8 cellular contexts compared by ENCODE assay signal in the genomic region with DNA sequence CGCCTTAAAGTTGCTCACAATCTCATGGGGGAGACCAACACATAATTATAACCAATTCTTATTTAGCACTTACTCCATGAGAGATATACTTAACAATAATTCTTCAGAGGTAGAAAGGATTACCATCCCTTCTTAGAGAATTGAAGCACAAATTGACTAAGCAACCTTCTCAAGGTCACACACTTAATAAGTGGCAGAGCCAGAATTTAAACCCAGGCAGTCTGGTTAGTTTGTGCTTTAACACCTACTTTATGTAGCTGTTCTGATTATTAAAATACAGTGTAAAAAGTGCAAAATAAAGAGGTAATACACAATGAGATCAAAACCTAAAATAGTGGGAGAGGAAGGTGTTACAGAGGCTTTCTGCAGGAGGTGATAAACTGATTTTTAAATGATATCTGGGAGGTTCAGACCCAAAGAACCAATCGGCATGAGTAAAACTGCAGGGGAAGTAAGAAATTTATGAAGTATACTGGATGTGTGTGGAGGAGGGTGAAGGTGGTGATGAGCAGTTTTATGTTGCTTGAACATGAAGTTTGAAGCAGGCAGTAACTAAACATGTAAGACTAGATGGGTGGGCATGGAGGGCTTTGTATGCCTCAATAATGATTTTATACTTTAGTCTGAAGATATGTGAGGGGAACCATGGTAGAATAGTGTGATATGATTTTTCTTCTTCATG. TPM values are rescaled to one million over a fixed set of nuclear protein-coding genes. Genes with fewer than 3 reads are reported as not detected.
A peak's percentile ranks its signal among the peaks of the same experiment; 100 is the strongest.
DNase-seq lines count a peak whose midpoint lies in the region; ATAC-seq, FAIRE-seq and TF ChIP-seq lines count a peak whose summit lies in the region.

No MANE protein-coding gene starts in this region.

- FAIRE-seq in kidney (lab: Jason Lieb, UNC) = no peak

- TF ChIP-seq CTCF in SU-DHL-6 (IDR thresholded peaks at IDR 0.05; ENCODE audit: insufficient read depth, low read length, poor library complexity, severe bottlenecking) (no peak), esophagus squamous epithelium (IDR thresholded peaks at IDR 0.05) (no peak), kidney (IDR thresholded peaks at IDR 0.05; ENCODE audit: borderline replicate concordance, extremely low read depth, insufficient read depth) (no peak), glutamatergic neuron (IDR thresholded peaks at IDR 0.05; ENCODE audit: partially characterized antibody, unreplicated experiment) (no peak)

- no peaks in the 10 kb centered on the region for H3K36me3 Mint-ChIP-seq in activated T-cell treated with anti-CD3 and anti-CD28 coated beads, Interleukin-2, amount 50 U/mL, for 4 hours (ENCODE audit: insufficient read depth)
- H3K36me3 Mint-ChIP-seq in glutamatergic neuron (ENCODE audit: unreplicated experiment) = no peaks in the 10 kb centered on the region

- no peak for TF ChIP-seq POLR2A in esophagus squamous epithelium (IDR thresholded peaks at IDR 0.05)

- H3K9me3 ChIP-seq in SU-DHL-6 (ENCODE audit: insufficient read depth, low read length) (no peaks in the 10 kb centered on the region), esophagus squamous epithelium (no peaks in the 10 kb centered on the region), thymus (ENCODE audit: control insufficient read depth) (no peaks in the 10 kb centered on the region), kidney (ENCODE audit: control insufficient read depth in 1 of 2, low read length in 2 of 2) (no peaks in the 10 kb centered on the region)

- peaks cover 100% of the 10 kb centered on the region for H3K79me2 ChIP-seq in SU-DHL-6 (ENCODE audit: insufficient read depth, low read length)

- peak overlapping the region; percentile 49 for H3K4me3 Mint-ChIP-seq in activated T-cell treated with anti-CD3 and anti-CD28 coated beads, Interleukin-2, amount 50 U/mL, for 4 hours
- no peak overlapping the region for H3K4me3 Mint-ChIP-seq in glutamatergic neuron (ENCODE audit: unreplicated experiment)

- peaks cover 32 to 98% (median 41%) of the 10 kb centered on the region in 3 donors for H3K4me1 ChIP-seq in esophagus squamous epithelium
- H3K4me1 ChIP-seq in thymus (ENCODE audit: control insufficient read depth, insufficient read depth, low read length) = peaks cover 7% of the 10 kb centered on the region
- H3K4me1 ChIP-seq in kidney (ENCODE audit: control insufficient read depth in 1 of 2, insufficient read depth in 1 of 2, low read depth in 1 of 2, low read length in 2 of 2) = peaks cover 5 to 10% of the 10 kb centered on the region in 2 donors

- 51 to 57% methylated on average over 2 of the region's 2 CpGs for WGBS in esophagus squamous epithelium, 2 donors
- WGBS in thymus = 64% methylated on average over 2 of the region's 2 CpGs

- ATAC-seq in activated T-cell treated with anti-CD3 and anti-CD28 coated beads, Interleukin-2, amount 50 U/mL, for 4 hours = no peak
- no peak for ATAC-seq in HG03097 (IDR thresholded peaks at IDR 0.05; ENCODE audit: low FRiP score, unreplicated experiment)

- no peak for DNase-seq in activated T-cell treated with anti-CD3 and anti-CD28 coated beads, Interleukin-2, amount 50 U/mL, for 4 hours
- no peak for DNase-seq in activated T-cell treated with anti-CD3 and anti-CD28 coated beads, Interleukin-2, amount 50 U/mL, for 48 hours
- DNase-seq in esophagus squamous epithelium (lab: John Stamatoyannopoulos, UW) = no peak
- DNase-seq in kidney = no peak
- DNase-seq in glutamatergic neuron = no peak

- no peaks in the 10 kb centered on the region for H3K27me3 Mint-ChIP-seq in activated T-cell treated with anti-CD3 and anti-CD28 coated beads, Interleukin-2, amount 50 U/mL, for 4 hours (ENCODE audit: low read depth)
- peaks cover 5% of the 10 kb centered on the region for H3K27me3 Mint-ChIP-seq in glutamatergic neuron (ENCODE audit: unreplicated experiment)

- H3K36me3 ChIP-seq in SU-DHL-6 (ENCODE audit: low read length) (peaks cover 15% of the 10 kb centered on the region), esophagus squamous epithelium (no peaks in the 10 kb centered on the region), thymus (ENCODE audit: control insufficient read depth, insufficient read depth) (no peaks in the 10 kb centered on the region), kidney (ENCODE audit: control insufficient read depth in 1 of 2, insufficient read depth in 2 of 2, low read length in 2 of 2) (no peaks in the 10 kb centered on the region)

- no peak overlapping the region for H3K27ac Mint-ChIP-seq in glutamatergic neuron (ENCODE audit: unreplicated experiment)

- no peak overlapping the region for H2AFZ ChIP-seq in SU-DHL-6 (ENCODE audit: low read depth, low read length, severe bottlenecking)

- intact Hi-C loops in esophagus squamous epithelium (cut with DNase I) (no loop called here), kidney (cut with DNase I) (no loop called here)

- H3K9me2 ChIP-seq in SU-DHL-6 (replicated peaks; ENCODE audit: insufficient read depth, low read length) = no peaks in the 10 kb centered on the region

- H3K9me3 Mint-ChIP-seq in activated T-cell treated with anti-CD3 and anti-CD28 coated beads, Interleukin-2, amount 50 U/mL, for 4 hours = no peaks in the 10 kb centered on the region
- peaks cover 6% of the 10 kb centered on the region for H3K9me3 Mint-ChIP-seq in glutamatergic neuron (ENCODE audit: unreplicated experiment)

- peaks cover 44% of the 10 kb centered on the region for H3F3A ChIP-seq in SU-DHL-6 (ENCODE audit: insufficient read depth)

- H3K27ac ChIP-seq in SU-DHL-6 (ENCODE audit: low read depth, low read length) (peak overlapping the region; percentile 99), esophagus squamous epithelium (peak overlapping the region; percentile 28 to 69 (median 51)), thymus (ENCODE audit: low read depth) (peak overlapping the region; percentile 25), kidney (ENCODE audit: low read depth in 2 of 2, low read length in 2 of 2) (peak overlapping the region in 1 of 2 donors; percentile 54)

- H3K4me1 Mint-ChIP-seq in activated T-cell treated with anti-CD3 and anti-CD28 coated beads, Interleukin-2, amount 50 U/mL, for 4 hours (ENCODE audit: low read depth) = peaks cover 90% of the 10 kb centered on the region
- peaks cover 29% of the 10 kb centered on the region for H3K4me1 Mint-ChIP-seq in glutamatergic neuron (ENCODE audit: low read depth, unreplicated experiment)

- H3K4me3 ChIP-seq in SU-DHL-6 (ENCODE audit: insufficient read depth, low read length, poor library complexity, severe bottlenecking) = peak overlapping the region; percentile 13
- no peak overlapping the region for H3K4me3 ChIP-seq in esophagus squamous epithelium
- H3K4me3 ChIP-seq in thymus (ENCODE audit: low read length) = no peak overlapping the region
- H3K4me3 ChIP-seq in kidney (ENCODE audit: low read length in 2 of 2) = no peak overlapping the region

- H3K9ac ChIP-seq in SU-DHL-6 (ENCODE audit: low read length) (peak overlapping the region; percentile 37), kidney (ENCODE audit: low read length in 2 of 2) (peak overlapping the region in 1 of 2 donors; percentile 12)

- H3K27me3 ChIP-seq in SU-DHL-6 (ENCODE audit: low read length) = no peaks in the 10 kb centered on the region
- H3K27me3 ChIP-seq in esophagus squamous epithelium = no peaks in the 10 kb centered on the region
- no peaks in the 10 kb centered on the region for H3K27me3 ChIP-seq in thymus (ENCODE audit: control insufficient read depth, insufficient read depth)

- H3K4me2 ChIP-seq in SU-DHL-6 (ENCODE audit: low read depth, low read length, poor library complexity, severe bottlenecking) = peak overlapping the region; percentile 76

- H4K20me1 ChIP-seq in SU-DHL-6 (ENCODE audit: low read depth, low read length) = peaks cover 42% of the 10 kb centered on the region

RNA-seq across cellular contexts. Expression of a gene that starts 5.7 kb away (rescaled TPM):
- total RNA-seq in activated T-cell treated with anti-CD3 and anti-CD28 coated beads, Interleukin-2, amount 50 U/mL, for 4 hours = 10 to 100 TPM; 24.0 to 28.5 (median 27.1) TPM
- total RNA-seq in esophagus squamous epithelium (10 to 100 TPM; 17.8 to 41.8 (median 23.9) TPM), kidney (46.8 TPM), glutamatergic neuron (ENCODE audit: unreplicated experiment) (16.6 TPM)
- polyA plus RNA-seq in thymus (42.0 TPM), kidney (ENCODE audit: insufficient read depth, low read depth, low replicate concordance) (13.3 TPM)

RNA-seq across cellular contexts. Expression of a gene that starts 6.6 kb away (rescaled TPM):
- 10 to 100 TPM; 12.8 to 13.5 (median 13.1) TPM for total RNA-seq in activated T-cell treated with anti-CD3 and anti-CD28 coated beads, Interleukin-2, amount 50 U/mL, for 4 hours
- total RNA-seq in esophagus squamous epithelium = 1 to 10 TPM; 2.4 to 8.0 (median 3.1) TPM
- polyA plus RNA-seq in thymus = 15.0 TPM
- total RNA-seq in kidney = 17.8 TPM
- polyA plus RNA-seq in kidney (ENCODE audit: insufficient read depth, low read depth, low replicate concordance) = 4.3 TPM
- 9.4 TPM for total RNA-seq in glutamatergic neuron (ENCODE audit: unreplicated experiment)

RNA-seq across cellular contexts. Expression of a gene that starts 30.3 kb away (rescaled TPM):
- 1 to 10 TPM; 1.4 to 1.8 (median 1.4) TPM for total RNA-seq in activated T-cell treated with anti-CD3 and anti-CD28 coated beads, Interleukin-2, amount 50 U/mL, for 4 hours
- total RNA-seq in esophagus squamous epithelium = 100 to 1,000 TPM in 2 of 4 donors, 10 to 100 TPM in 2; 18.9 to 130 (median 74.5) TPM
- 7.7 TPM for polyA plus RNA-seq in thymus
- 41.9 TPM for total RNA-seq in kidney
- 56.2 TPM for polyA plus RNA-seq in kidney (ENCODE audit: insufficient read depth, low read depth, low replicate concordance)
- 23.9 TPM for total RNA-seq in glutamatergic neuron (ENCODE audit: unreplicated experiment)

RNA-seq across cellular contexts. Expression of a gene that starts 39.5 kb away (rescaled TPM):
- not detected for total RNA-seq in activated T-cell treated with anti-CD3 and anti-CD28 coated beads, Interleukin-2, amount 50 U/mL, for 4 hours
- total RNA-seq in esophagus squamous epithelium = 1 to 10 TPM in 3 of 4 donors, under 1 TPM in 1; 0.23 to 1.3 (median 1.2) TPM
- 0.80 TPM for polyA plus RNA-seq in thymus
- total RNA-seq in kidney = 2.7 TPM
- polyA plus RNA-seq in kidney (ENCODE audit: insufficient read depth, low read depth, low replicate concordance) = 2.8 TPM
- 2.4 TPM for total RNA-seq in glutamatergic neuron (ENCODE audit: unreplicated experiment)

RNA-seq across cellular contexts. Expression of a gene that starts 45.0 kb away (rescaled TPM):
- total RNA-seq in activated T-cell treated with anti-CD3 and anti-CD28 coated beads, Interleukin-2, amount 50 U/mL, for 4 hours = under 1 TPM; 0.65 to 0.83 (median 0.69) TPM
- total RNA-seq in esophagus squamous epithelium = under 1 TPM in 2 of 4 donors, not detected in 2; 0.04 to 0.38 TPM
- 0.71 TPM for polyA plus RNA-seq in thymus
- 5.1 TPM for total RNA-seq in kidney
- polyA plus RNA-seq in kidney (ENCODE audit: insufficient read depth, low read depth, low replicate concordance) = 0.71 TPM
- 0.15 TPM for total RNA-seq in glutamatergic neuron (ENCODE audit: unreplicated experiment)
